In the genomic region with DNA sequence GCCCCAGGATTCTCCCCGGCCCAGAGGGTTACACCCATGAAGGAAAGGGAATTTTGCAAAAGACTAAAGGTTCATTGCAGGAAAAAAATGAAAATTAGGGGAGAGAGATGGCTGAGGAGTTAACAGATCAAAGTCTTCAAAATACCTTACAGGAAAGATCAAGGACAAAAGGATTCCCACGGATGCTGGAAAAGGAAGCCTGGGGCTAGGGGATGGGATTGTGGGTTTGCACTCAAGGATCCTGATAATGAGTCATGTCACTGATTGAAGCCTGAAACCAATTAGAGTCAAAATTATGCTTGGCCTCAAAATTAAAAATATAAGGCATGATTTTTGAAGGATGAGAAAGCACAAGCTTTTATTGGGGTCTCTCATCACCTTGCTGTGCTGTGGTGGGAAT, we compare ENCODE assay signal across 17 cellular contexts. TPM values are rescaled to one million over a fixed set of nuclear protein-coding genes. Genes with fewer than 3 reads are reported as not detected.
DNase-seq lines count a peak whose midpoint lies in the region; ATAC-seq and TF ChIP-seq lines count a peak whose summit lies in the region.
"Had no signal": no experiment of that assay in that cellular context is flagged by ENCODE, and none has a peak within 500 bp of the region (broad histone marks: within the 10 kb centered on the region; RNA-seq: fewer than 3 reads in every experiment).

No MANE protein-coding gene starts in this region.

- H2BK5ac ChIP-seq in mesendoderm (ENCODE audit: low read length) = no peak overlapping the region

- H3K4me3 ChIP-seq in epithelial cell of esophagus (ENCODE audit: low read length) = no peak overlapping the region
- H3K4me3 ChIP-seq in mesendoderm (ENCODE audit: low read length) = no peak overlapping the region
- H3K4me3 ChIP-seq: GM12878, GM23338 had no signal

- no peak overlapping the region for H2BK15ac ChIP-seq in mesendoderm (replicated peaks; ENCODE audit: low read depth)

- H3K79me1 ChIP-seq in mesendoderm (ENCODE audit: low read length) = no peaks in the 10 kb centered on the region

- whole genome bisulfite sequencing in mesendoderm (ENCODE audit: extremely low coverage, insufficient coverage, low lambda C conversion rate) = no CpG with 5 or more reads among the region's 2 CpGs

- no peak for ATAC-seq in left lobe of liver
- ATAC-seq: CD8-positive, alpha-beta T cell; GM12878; GM23338; HCT116 had no signal

- no peaks in the 10 kb centered on the region for H3K4me1 ChIP-seq in mesendoderm (ENCODE audit: control insufficient read depth, low read depth, low read length)

- TF ChIP-seq CTCF in VCaP (conservative IDR thresholded peaks at IDR 0.05) (no peak), epithelial cell of esophagus (IDR thresholded peaks at IDR 0.05; ENCODE audit: insufficient read depth, low read depth, low read length, missing control alignments) (no peak)

- H4K8ac ChIP-seq in mesendoderm (ENCODE audit: low read depth, low read length) = no peak overlapping the region

- DNase-seq in epithelial cell of esophagus (ENCODE audit: low read depth) (peak; percentile 21), mesendoderm (peak; percentile 26), left lobe of liver (ENCODE audit: low spot score) (no peak), NCI-H2107 (lab: John Stamatoyannopoulos, UW) (no peak), MV-4-11 (lab: John Stamatoyannopoulos, UW) (no peak), inferior parietal cortex (ENCODE audit: extremely low spot score) (no peak)
- DNase-seq: C1 segment of cervical spinal cord; CD8-positive, alpha-beta T cell; DMS 273 treated with DMSO at 0.1 percent for 48 hours; DMS79; EL; GDM1; H9 had no signal

- no peak overlapping the region for H3K4me2 ChIP-seq in mesendoderm (ENCODE audit: low read length)
- H3K4me2 ChIP-seq: GM23338 had no signal

- no peak overlapping the region for H3K4ac ChIP-seq in mesendoderm (ENCODE audit: low read depth, low read length)

- no peak overlapping the region for H3K23ac ChIP-seq in mesendoderm (ENCODE audit: low read length)

- H3K27me3 ChIP-seq in mesendoderm (ENCODE audit: insufficient read depth, low read length, poor library complexity) = no peaks in the 10 kb centered on the region

- no peaks in the 10 kb centered on the region for H3K36me3 ChIP-seq in mesendoderm (ENCODE audit: control insufficient read depth, insufficient read depth, low read length)

- H3K9ac ChIP-seq in mesendoderm (ENCODE audit: low read length) = no peak overlapping the region

- H3K18ac ChIP-seq in mesendoderm (ENCODE audit: low read length) = no peak overlapping the region

- no peak overlapping the region for H4K5ac ChIP-seq in mesendoderm (ENCODE audit: low read length)

- H3K27ac ChIP-seq in VCaP = peak overlapping the region; percentile 25; the same call in 1 of the 2 replicates
- H3K27ac ChIP-seq in mesendoderm (ENCODE audit: low read depth, low read length) = no peak overlapping the region

- no peak overlapping the region for H3K56ac ChIP-seq in mesendoderm (ENCODE audit: low read length)

- no peak overlapping the region for H2AK5ac ChIP-seq in mesendoderm (ENCODE audit: low read length)

- no peaks in the 10 kb centered on the region for H3K79me2 ChIP-seq in mesendoderm (ENCODE audit: control insufficient read depth, insufficient read depth, low read length)

- no peak overlapping the region for H2BK120ac ChIP-seq in mesendoderm (ENCODE audit: low read depth, low read length)

RNA-seq across cellular contexts. Expression of a gene that starts 32.6 kb away (rescaled TPM):
- 38.2 TPM for polyA plus RNA-seq in mesendoderm (2013, experiment 1 of 2)
- 38.0 TPM for polyA plus RNA-seq in mesendoderm (2013, experiment 2 of 2)
- 14.3 TPM for total RNA-seq in left lobe of liver

Comparison
In these comparisons a context has a peak if more than half of its experiments do, and no peak if none do; other contexts are left out.
1. DNase-seq: peak in epithelial cell of esophagus (single experiment) and mesendoderm (single experiment); none in left lobe of liver (single experiment), NCI-H2107 (single experiment), MV-4-11 (single experiment) and inferior parietal cortex (single experiment).